ENCODE assay signal across 3 cellular contexts in the genomic region with DNA sequence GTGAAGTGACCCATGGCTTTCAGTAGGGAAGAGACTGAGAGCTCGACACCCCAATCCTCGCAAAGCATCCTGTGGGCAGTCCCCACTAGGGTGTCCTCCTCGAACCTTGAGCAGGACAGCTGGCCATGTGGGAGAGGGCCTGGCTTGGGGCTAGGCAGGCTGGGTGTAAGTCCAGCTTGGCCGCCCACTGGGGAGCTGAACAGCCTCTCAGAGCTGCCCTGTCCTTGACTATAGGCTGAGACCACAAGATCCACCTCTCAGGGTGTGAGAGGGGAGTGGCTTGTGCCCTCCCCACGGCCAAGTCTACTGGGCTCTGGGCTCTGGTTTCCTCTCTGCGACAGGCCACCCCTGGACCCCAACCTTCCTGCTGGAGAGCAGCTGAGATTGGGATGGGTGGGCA.
TF ChIP-seq lines count a peak whose summit lies in the region.

No MANE protein-coding gene starts in this region.

TF ChIP-seq in HCT116, 20 proteins besides CTCF, POLR2A, EP300 and RAD21:
- TF ChIP-seq ZFX (IDR thresholded peaks at IDR 0.05) (no peak), ZNF274 (IDR thresholded peaks at IDR 0.05; ENCODE audit: low read depth, low read length) (no peak), FOSL1 (IDR thresholded peaks at IDR 0.05; ENCODE audit: low read depth) (no peak), CBX3 (IDR thresholded peaks at IDR 0.05; ENCODE audit: low read depth) (no peak), SRF (IDR thresholded peaks at IDR 0.05; ENCODE audit: low read depth) (no peak), JUND (IDR thresholded peaks at IDR 0.05) (no peak), CEBPB (IDR thresholded peaks at IDR 0.05; ENCODE audit: low read depth) (no peak), TCF7L2 (IDR thresholded peaks at IDR 0.05; ENCODE audit: borderline replicate concordance, extremely low read depth, insufficient read depth, insufficient read length) (no peak), SP1 (IDR thresholded peaks at IDR 0.05; ENCODE audit: low read depth) (no peak), SIN3A (IDR thresholded peaks at IDR 0.05; ENCODE audit: low read depth) (no peak), POLR2AphosphoS5 (IDR thresholded peaks at IDR 0.05; ENCODE audit: low read depth, low read length) (no peak), EZH2phosphoT487 (IDR thresholded peaks at IDR 0.05; ENCODE audit: borderline replicate concordance) (no peak), YY1 (IDR thresholded peaks at IDR 0.05; ENCODE audit: extremely low read depth, insufficient replicate concordance, low read depth, low read length) (no peak)
- TF ChIP-seq, protein P1, sequence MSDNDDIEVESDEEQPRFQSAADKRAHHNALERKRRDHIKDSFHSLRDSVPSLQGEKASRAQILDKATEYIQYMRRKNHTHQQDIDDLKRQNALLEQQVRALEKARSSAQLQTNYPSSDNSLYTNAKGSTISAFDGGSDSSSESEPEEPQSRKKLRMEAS (IDR thresholded peaks at IDR 0.05), result no peak

TF ChIP-seq in WTC11, 78 proteins besides CTCF, POLR2A, EP300 and RAD21:
- TF ChIP-seq ZNF317 (CRISPR knock-in tag; IDR thresholded peaks at IDR 0.05; ENCODE audit: borderline replicate concordance, low read depth), result no peak
- TF ChIP-seq ZNF423 (CRISPR knock-in tag; IDR thresholded peaks at IDR 0.05), result no peak
- no peak for TF ChIP-seq PRRX2 (CRISPR knock-in tag; IDR thresholded peaks at IDR 0.05)
- TF ChIP-seq, protein P2, sequence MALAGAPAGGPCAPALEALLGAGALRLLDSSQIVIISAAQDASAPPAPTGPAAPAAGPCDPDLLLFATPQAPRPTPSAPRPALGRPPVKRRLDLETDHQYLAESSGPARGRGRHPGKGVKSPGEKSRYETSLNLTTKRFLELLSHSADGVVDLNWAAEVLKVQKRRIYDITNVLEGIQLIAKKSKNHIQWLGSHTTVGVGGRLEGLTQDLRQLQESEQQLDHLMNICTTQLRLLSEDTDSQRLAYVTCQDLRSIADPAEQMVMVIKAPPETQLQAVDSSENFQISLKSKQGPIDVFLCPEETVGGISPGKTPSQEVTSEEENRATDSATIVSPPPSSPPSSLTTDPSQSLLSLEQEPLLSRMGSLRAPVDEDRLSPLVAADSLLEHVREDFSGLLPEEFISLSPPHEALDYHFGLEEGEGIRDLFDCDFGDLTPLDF (CRISPR knock-in tag; IDR thresholded peaks at IDR 0.05), result no peak
- no peak for TF ChIP-seq TEAD4 (CRISPR knock-in tag; IDR thresholded peaks at IDR 0.05)
- TF ChIP-seq CREM (CRISPR knock-in tag; IDR thresholded peaks at IDR 0.05), result no peak
- no peak for TF ChIP-seq NR3C1 (CRISPR knock-in tag; conservative IDR thresholded peaks at IDR 0.05; ENCODE audit: low read depth)
- TF ChIP-seq ZNF121 (CRISPR knock-in tag; IDR thresholded peaks at IDR 0.05), result no peak
- TF ChIP-seq SMAD4 (CRISPR knock-in tag; IDR thresholded peaks at IDR 0.05), result no peak
- TF ChIP-seq, protein P3, sequence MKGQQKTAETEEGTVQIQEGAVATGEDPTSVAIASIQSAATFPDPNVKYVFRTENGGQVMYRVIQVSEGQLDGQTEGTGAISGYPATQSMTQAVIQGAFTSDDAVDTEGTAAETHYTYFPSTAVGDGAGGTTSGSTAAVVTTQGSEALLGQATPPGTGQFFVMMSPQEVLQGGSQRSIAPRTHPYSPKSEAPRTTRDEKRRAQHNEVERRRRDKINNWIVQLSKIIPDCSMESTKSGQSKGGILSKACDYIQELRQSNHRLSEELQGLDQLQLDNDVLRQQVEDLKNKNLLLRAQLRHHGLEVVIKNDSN (CRISPR knock-in tag; IDR thresholded peaks at IDR 0.05), result no peak

TF ChIP-seq in GM12891, 5 proteins besides CTCF, POLR2A, EP300 and RAD21:
- no peak for TF ChIP-seq SPI1 (IDR thresholded peaks at IDR 0.05; ENCODE audit: low read depth, low read length)
- no peak for TF ChIP-seq POU2F2 (IDR thresholded peaks at IDR 0.05; ENCODE audit: low read depth, low read length)
- TF ChIP-seq POLR2AphosphoS5 (IDR thresholded peaks at IDR 0.05; ENCODE audit: low read depth, low read length), result no peak
- no peak for TF ChIP-seq TAF1 (IDR thresholded peaks at IDR 0.05; ENCODE audit: low read depth, low read length)
- no peak for TF ChIP-seq PAX5 (IDR thresholded peaks at IDR 0.05; ENCODE audit: insufficient read depth, low read length, severe bottlenecking)
